18 cellular contexts compared by ENCODE assay signal in genomic region chr17:46732133-46732532, GRCh38.
"Had no signal": no experiment of that assay in that cellular context is flagged by ENCODE, and none has a peak within 500 bp of the region (broad histone marks: within the 10 kb centered on the region; RNA-seq: fewer than 3 reads in every experiment).

No MANE protein-coding gene starts in this region.

- ATAC-seq: activated T-cell treated with anti-CD3 and anti-CD28 coated beads, Interleukin-2, amount 50 U/mL, for 4 hours; esophagus mucosa; left ventricle myocardium superior; stimulated activated naive CD8-positive, alpha-beta T cell treated with anti-CD3 and anti-CD28 coated beads, Interleukin-15, Interleukin-2, amounts not matched to agents 100 U/mL and 50 U/mL, for 24 hours had no signal

- H3K4me3 ChIP-seq: hepatocyte had no signal

- H3K9me3 Mint-ChIP-seq: activated naive CD4-positive, alpha-beta T cell treated with anti-CD3 and anti-CD28 coated beads for 36 hours; activated T-cell treated with anti-CD3 and anti-CD28 coated beads, Interleukin-2, amount 50 U/mL, for 4 hours; nephron; T-helper 1 cell treated with Interleukin-12 subunit alpha and Interleukin-12 subunit beta and Interleukin-4 antibody, amounts not matched to agents 30 μg/mL and 1 μg/mL, for 36 hours had no signal

- H3K27ac Mint-ChIP-seq: activated naive CD4-positive, alpha-beta T cell treated with anti-CD3 and anti-CD28 coated beads for 36 hours; T-helper 1 cell treated with Interleukin-12 subunit alpha and Interleukin-12 subunit beta and Interleukin-4 antibody, amounts not matched to agents 30 μg/mL and 1 μg/mL, for 36 hours had no signal

- H3K27me3 ChIP-seq: hepatocyte had no signal

- DNase-seq: activated CD4-positive, alpha-beta T cell treated with anti-CD3 and anti-CD28 coated beads for 4 hours; activated CD4-positive, alpha-beta T cell treated with anti-CD3 and anti-CD28 coated beads, Interleukin-2, amount 50 U/mL, for 48 hours; activated CD4-positive, CD25-positive, alpha-beta regulatory T cell; activated CD8-positive, alpha-beta memory T cell treated with anti-CD3 and anti-CD28 coated beads, Interleukin-2, amount 50 U/mL, for 48 hours; activated naive CD4-positive, alpha-beta T cell treated with anti-CD3 and anti-CD28 coated beads for 36 hours; activated T-cell treated with anti-CD3 and anti-CD28 coated beads, Interleukin-2, amount 50 U/mL, for 4 hours; cerebellar nuclear complex; effector CD8-positive, alpha-beta T cell; foreskin melanocyte; left ventricle myocardium superior; mammary epithelial cell; stimulated activated CD4-positive, alpha-beta T cell treated with anti-CD3 and anti-CD28 coated beads, Interleukin-4, amount 100 ng/mL, for 4 hours; stimulated activated naive CD8-positive, alpha-beta T cell treated with anti-CD3 and anti-CD28 coated beads, Interleukin-15, Interleukin-2, amounts not matched to agents 100 U/mL and 50 U/mL, for 24 hours; T1000 had no signal

- H3K4me3 Mint-ChIP-seq: activated naive CD4-positive, alpha-beta T cell treated with anti-CD3 and anti-CD28 coated beads for 36 hours; activated T-cell treated with anti-CD3 and anti-CD28 coated beads, Interleukin-2, amount 50 U/mL, for 4 hours; T-helper 1 cell treated with Interleukin-12 subunit alpha and Interleukin-12 subunit beta and Interleukin-4 antibody, amounts not matched to agents 30 μg/mL and 1 μg/mL, for 36 hours had no signal

- H3K4me1 Mint-ChIP-seq: nephron had no signal

- H3K27ac ChIP-seq: hepatocyte had no signal
